ENCODE assay signal across 11 cellular contexts in genomic region chr10:6211341-6212265, GRCh38. TPM values are rescaled to one million over a fixed set of nuclear protein-coding genes. Genes with fewer than 3 reads are reported as not detected.
DNase-seq lines count a peak whose midpoint lies in the region; ATAC-seq lines count a peak whose summit lies in the region.
"Had no signal": no experiment of that assay in that cellular context is flagged by ENCODE, and none has a peak within 500 bp of the region (broad histone marks: within the 10 kb centered on the region; RNA-seq: fewer than 3 reads in every experiment).

No MANE protein-coding gene starts in this region.

- intact Hi-C loops in Right ventricle myocardium superior (cut with DNase I): no loop called here

- peak overlapping the region; percentile 58 for H3K9ac ChIP-seq in adipocyte (ENCODE audit: low read length)

- peak; percentile 74 for DNase-seq in AG08396 (ENCODE audit: low spot score)
- DNase-seq in adipocyte (ENCODE audit: low read depth): peak; percentile 51
- peak; percentile 65 for DNase-seq in Right ventricle myocardium superior
- DNase-seq in nucleus accumbens (lab: John Stamatoyannopoulos, UW): peak in 54 of 56 donors; percentile 11 to 86 (median 67)
- no peak for DNase-seq in NCI-H187 (lab: John Stamatoyannopoulos, UW)
- DNase-seq in stimulated activated CD4-positive, alpha-beta T cell treated with anti-CD3 and anti-CD28 coated beads, Interleukin-2, amount 100 ng/mL, for 48 hours: no peak
- no peak for DNase-seq in NCI-H345 (lab: John Stamatoyannopoulos, UW)
- DNase-seq in NCI-H446 (lab: John Stamatoyannopoulos, UW): no peak
- DNase-seq: activated naive CD8-positive, alpha-beta T cell treated with anti-CD3 and anti-CD28 coated beads for 36 hours; CD4-positive, alpha-beta memory T cell; NCI-H1930 had no signal

- peak; percentile 78 for ATAC-seq in Right ventricle myocardium superior (ENCODE audit: poor library complexity)

- no peak overlapping the region for H3K4me3 ChIP-seq in adipocyte (ENCODE audit: low read length)

- H3K4me1 ChIP-seq in adipocyte (ENCODE audit: control insufficient read depth, insufficient read depth, low read length): peaks cover 30% of the 10 kb centered on the region

- H3K27me3 ChIP-seq in adipocyte (replicated peaks; ENCODE audit: control insufficient read depth, insufficient read depth, low read length): no peaks in the 10 kb centered on the region

- peaks cover 62% of the 10 kb centered on the region for H3K36me3 ChIP-seq in adipocyte (ENCODE audit: control insufficient read depth, insufficient read depth, low read length, severe bottlenecking)

- no peaks in the 10 kb centered on the region for H3K9me3 ChIP-seq in adipocyte (ENCODE audit: control insufficient read depth, low read length)

RNA-seq across cellular contexts. Expression of gene PFKFB3, which starts 8.9 kb away (rescaled TPM):
- total RNA-seq in Right ventricle myocardium superior: 24.7 TPM

Comparison
In these comparisons a context has a peak if more than half of its experiments do, and no peak if none do; other contexts are left out.
1. DNase-seq: peak in AG08396 (single experiment), adipocyte (single experiment), Right ventricle myocardium superior (single experiment) and nucleus accumbens (54 of 56); none in NCI-H187 (0 of 2), stimulated activated CD4-positive, alpha-beta T cell treated with anti-CD3 and anti-CD28 coated beads, Interleukin-2, amount 100 ng/mL, for 48 hours (0 of 2), NCI-H345 (single experiment) and NCI-H446 (0 of 2).